8 cellular contexts compared by ENCODE assay signal in the genomic region with DNA sequence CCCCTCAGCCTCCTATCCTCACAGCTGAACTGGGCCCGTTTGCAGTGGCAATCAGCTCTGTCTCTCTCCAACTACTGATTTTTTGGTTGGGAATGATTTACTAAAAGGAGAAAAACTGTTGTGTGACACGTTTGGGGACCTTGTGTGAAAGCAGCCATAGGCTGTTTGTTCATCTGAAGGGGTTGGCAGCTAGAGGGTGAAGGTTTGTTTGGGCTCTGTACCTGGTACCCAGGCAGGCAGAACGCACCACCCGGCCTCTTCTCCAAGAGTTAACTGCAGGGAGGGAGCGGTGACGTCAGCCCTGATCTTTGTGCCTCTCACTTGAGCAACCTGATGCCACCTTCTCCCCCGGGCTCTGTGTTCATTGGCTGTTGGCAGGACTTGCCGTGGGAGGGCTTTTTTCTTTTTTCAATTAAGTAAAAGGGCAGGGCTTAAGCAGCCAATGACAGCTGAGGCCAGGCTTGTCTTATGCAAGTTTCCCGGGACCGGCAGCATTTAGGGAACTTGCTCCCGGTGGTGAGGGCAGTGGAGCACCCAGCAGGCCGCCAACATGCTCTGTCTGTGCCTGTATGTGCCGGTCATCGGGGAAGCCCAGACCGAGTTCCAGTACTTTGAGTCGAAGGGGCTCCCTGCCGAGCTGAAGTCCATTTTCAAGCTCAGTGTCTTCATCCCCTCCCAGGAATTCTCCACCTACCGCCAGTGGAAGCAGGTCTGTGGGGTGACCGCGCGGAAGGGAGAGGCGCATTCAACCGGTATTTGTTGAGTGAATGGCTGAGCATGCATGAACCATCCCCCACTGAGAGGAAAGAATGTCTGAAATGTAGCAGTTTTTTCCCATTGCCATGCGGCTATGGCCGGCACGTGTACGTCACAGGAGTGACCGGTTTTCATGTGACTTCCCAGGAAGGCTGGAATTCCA. TPM values are rescaled to one million over a fixed set of nuclear protein-coding genes. Genes with fewer than 3 reads are reported as not detected.
DNase-seq lines count a peak whose midpoint lies in the region; ATAC-seq and TF ChIP-seq lines count a peak whose summit lies in the region.

No MANE protein-coding gene starts in this region.

- H3K27me3 Mint-ChIP-seq in activated CD4-positive, alpha-beta T cell treated with anti-CD3 and anti-CD28 coated beads for 36 hours: no peaks in the 10 kb centered on the region

- ATAC-seq in activated CD4-positive, alpha-beta T cell treated with anti-CD3 and anti-CD28 coated beads for 36 hours: peak; percentile 52
- no peak for ATAC-seq in GM19452 (IDR thresholded peaks at IDR 0.05; ENCODE audit: unreplicated experiment)

- peak overlapping the region; percentile 73 for H3K4me3 ChIP-seq in coronary artery

- no peak for TF ChIP-seq CTCF in coronary artery (IDR thresholded peaks at IDR 0.05)

- no peaks in the 10 kb centered on the region for H3K9me3 Mint-ChIP-seq in activated CD4-positive, alpha-beta T cell treated with anti-CD3 and anti-CD28 coated beads for 36 hours (ENCODE audit: low read depth)

- POLR2A ChIA-PET in activated CD4-positive, alpha-beta T cell treated with anti-CD3 and anti-CD28 coated beads for 36 hours (lab: Charles Lee): interaction anchor here (0.7 kb wide), 1 partner anchor 31 kb away, joined by 3 read pairs; the partner anchor contains the start of gene NAIF1

- CTCF ChIA-PET in activated CD4-positive, alpha-beta T cell treated with anti-CD3 and anti-CD28 coated beads for 36 hours (lab: Charles Lee): interaction anchor here (0.6 to 1.0 kb wide), 7 partner anchors 11 to 353 kb away, joined by 3 to 4 read pairs (median 4); no protein-coding TSS in a partner anchor

- intact Hi-C loops in activated CD4-positive, alpha-beta T cell treated with anti-CD3 and anti-CD28 coated beads for 36 hours (cut with DNase I, micrococcal nuclease): no loop called here

- DNase-seq in GF-D8 (lab: John Stamatoyannopoulos, UW): peak; percentile 91
- DNase-seq in NCI-H2196 treated with DMSO at 0.1 percent for 48 hours (lab: John Stamatoyannopoulos, UW; ENCODE audit: unreplicated experiment): peak; percentile 98
- peak; percentile 89 for DNase-seq in activated CD4-positive, alpha-beta T cell treated with anti-CD3 and anti-CD28 coated beads for 36 hours
- peak; percentile 97 for DNase-seq in coronary artery (ENCODE audit: low spot score)
- peak; percentile 98 for DNase-seq in kidney tubule cell (ENCODE audit: low spot score)
- peak; percentile 62 for DNase-seq in stimulated activated CD4-positive, alpha-beta T cell treated with anti-CD3 and anti-CD28 coated beads, Interleukin-12 subunit alpha, Interleukin-12 subunit beta, amount 100 ng/mL, for 4 hours
- no peak for DNase-seq in OCI-M2 (lab: John Stamatoyannopoulos, UW; ENCODE audit: unreplicated experiment)

- H3K4me1 Mint-ChIP-seq in activated CD4-positive, alpha-beta T cell treated with anti-CD3 and anti-CD28 coated beads for 36 hours: peaks cover 71% of the 10 kb centered on the region

- peak overlapping the region; percentile 26 for H3K4me3 Mint-ChIP-seq in activated CD4-positive, alpha-beta T cell treated with anti-CD3 and anti-CD28 coated beads for 36 hours

- peak overlapping the region; percentile 95 for H3K27ac ChIP-seq in coronary artery

- H3K27ac Mint-ChIP-seq in activated CD4-positive, alpha-beta T cell treated with anti-CD3 and anti-CD28 coated beads for 36 hours: peak overlapping the region; percentile 80

- peaks cover 25% of the 10 kb centered on the region for H3K36me3 Mint-ChIP-seq in activated CD4-positive, alpha-beta T cell treated with anti-CD3 and anti-CD28 coated beads for 36 hours (ENCODE audit: low read depth)

RNA-seq across cellular contexts. Expression of gene PTGES2, which starts 29.3 kb away (rescaled TPM):
- total RNA-seq in activated CD4-positive, alpha-beta T cell treated with anti-CD3 and anti-CD28 coated beads for 36 hours: 10 to 100 TPM; 47.7 to 48.5 TPM

RNA-seq across cellular contexts. Expression of gene SLC25A25, which starts 30.2 kb away (rescaled TPM):
- 10 to 100 TPM in 1 of 2 experiments, 1 to 10 TPM in 1; 6.9 to 10.8 TPM for total RNA-seq in activated CD4-positive, alpha-beta T cell treated with anti-CD3 and anti-CD28 coated beads for 36 hours

RNA-seq across cellular contexts. Expression of gene NAIF1, which starts 31.2 kb away (rescaled TPM):
- 10 to 100 TPM; 11.3 to 13.7 TPM for total RNA-seq in activated CD4-positive, alpha-beta T cell treated with anti-CD3 and anti-CD28 coated beads for 36 hours

RNA-seq across cellular contexts. Expression of gene LCN2, which starts 51.0 kb away (rescaled TPM):
- total RNA-seq in activated CD4-positive, alpha-beta T cell treated with anti-CD3 and anti-CD28 coated beads for 36 hours: not detected
